Comparison of ENCODE assay signal across 2 cellular contexts in genomic region chr9:109925810-109926209, GRCh38.
TF ChIP-seq lines count a peak whose summit lies in the region.

No MANE protein-coding gene starts in this region.

TF ChIP-seq in liver, 16 proteins besides CTCF, POLR2A, EP300 and RAD21 (continued from another document):
- TF ChIP-seq ZBTB33 (IDR thresholded peaks at IDR 0.05) (no peak), EGR1 (IDR thresholded peaks at IDR 0.05; ENCODE audit: low read depth in 2 of 2) (no peak), FOXA1 (IDR thresholded peaks at IDR 0.05) (no peak), GABPA (IDR thresholded peaks at IDR 0.05 in 1 of 2, conservative IDR thresholded peaks at IDR 0.05 in 1 of 2) (no peak), REST (IDR thresholded peaks at IDR 0.05) (no peak), TAF1 (conservative IDR thresholded peaks at IDR 0.05) (no peak), JUND (IDR thresholded peaks at IDR 0.05) (no peak)

TF ChIP-seq in HepG2, 621 proteins besides CTCF, POLR2A, EP300 and RAD21 (continued from another document):
- TF ChIP-seq SP5 (CRISPR knock-in tag; IDR thresholded peaks at IDR 0.05; ENCODE audit: borderline replicate concordance, low read depth) (no peak), ATRX (CRISPR knock-in tag; IDR thresholded peaks at IDR 0.05; ENCODE audit: borderline replicate concordance) (no peak), RBFOX2 (IDR thresholded peaks at IDR 0.05; ENCODE audit: low read depth, low read length) (no peak), ZBTB38 (CRISPR knock-in tag; IDR thresholded peaks at IDR 0.05) (no peak), ZNF251 (CRISPR knock-in tag; IDR thresholded peaks at IDR 0.05) (no peak), SOX6 (IDR thresholded peaks at IDR 0.05) (no peak), SOX6 (CRISPR knock-in tag; IDR thresholded peaks at IDR 0.05) (no peak), NPAS2 (CRISPR knock-in tag; IDR thresholded peaks at IDR 0.05; ENCODE audit: borderline replicate concordance) (no peak)
